ENCODE assay signal across 16 cellular contexts in the genomic region with DNA sequence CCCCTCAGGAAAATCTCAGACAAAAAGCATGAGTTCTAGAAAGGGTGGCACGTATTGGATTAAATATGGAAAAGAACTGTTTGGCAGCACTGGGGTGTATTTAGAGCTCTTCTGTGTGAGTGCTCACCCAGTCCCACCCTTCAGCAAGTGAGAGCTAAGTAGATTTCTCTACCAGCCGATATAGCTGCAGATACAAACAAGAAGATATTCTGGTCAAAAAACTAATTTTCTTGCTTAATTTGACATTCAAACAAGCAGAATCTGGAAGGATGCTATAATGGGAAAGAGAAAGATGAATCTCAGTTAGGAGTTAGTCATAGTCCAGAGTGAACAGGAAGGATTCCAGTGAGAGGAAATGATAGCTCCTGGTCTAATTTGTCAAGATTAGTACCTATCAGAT.
DNase-seq lines count a peak whose midpoint lies in the region; ATAC-seq and TF ChIP-seq lines count a peak whose summit lies in the region.
"Had no signal": no experiment of that assay in that cellular context is flagged by ENCODE, and none has a peak within 500 bp of the region (broad histone marks: within the 10 kb centered on the region; RNA-seq: fewer than 3 reads in every experiment).

No MANE protein-coding gene starts in this region.

- DNase-seq in HFFc6 (no peak), WTC11 (ENCODE audit: low spot score) (no peak), AG20443 (ENCODE audit: low spot score) (no peak), CD1c-positive myeloid dendritic cell (ENCODE audit: extremely low spot score) (no peak)
- no peak for DNase-seq in stimulated activated CD4-positive, alpha-beta T cell treated with anti-CD3 and anti-CD28 coated beads, Interleukin-1b, Interleukin-23, amount 100 ng/mL, for 48 hours
- DNase-seq: Caco-2; CD8-positive, alpha-beta memory T cell; DND-41; GF-D8; GM23248 had no signal

- H3K4me1 Mint-ChIP-seq in HFFc6 (ENCODE audit: low read depth), result peaks cover 29% of the 10 kb centered on the region
- peaks cover 63% of the 10 kb centered on the region for H3K4me1 Mint-ChIP-seq in WTC11

- H3K4me3 Mint-ChIP-seq in HFFc6 (no peak overlapping the region), WTC11 (peak overlapping the region; percentile 36; the same call in 1 of the 2 replicates)
- H3K4me3 Mint-ChIP-seq: CD14-positive monocyte; CD8-positive, alpha-beta memory T cell had no signal

- H3K9me3 Mint-ChIP-seq in HFFc6, result no peaks in the 10 kb centered on the region
- H3K9me3 Mint-ChIP-seq in WTC11, result no peaks in the 10 kb centered on the region
- H3K9me3 Mint-ChIP-seq: CD14-positive monocyte; CD8-positive, alpha-beta memory T cell had no signal

- H3K27me3 ChIP-seq in iPS-18a (ENCODE audit: control insufficient read depth, insufficient read depth, low read length), result no peaks in the 10 kb centered on the region

- H3K4me3 ChIP-seq in iPS-18a (ENCODE audit: low read length), result peak overlapping the region; percentile 6
- H3K4me3 ChIP-seq: A549, GM23248, HAP-1 had no signal

- H3K27ac Mint-ChIP-seq in HFFc6 (peak overlapping the region; percentile 88; the same call in 1 of the 2 replicates), WTC11 (peak overlapping the region; percentile 92)

- H3K36me3 ChIP-seq in iPS-18a (ENCODE audit: control insufficient read depth, low read depth, low read length), result no peaks in the 10 kb centered on the region
- H3K36me3 ChIP-seq: HAP-1 had no signal

- no peak overlapping the region for H3K9ac ChIP-seq in iPS-18a (ENCODE audit: low read length)
- H3K9ac ChIP-seq: GM23248, KMS-11 had no signal

- no peaks in the 10 kb centered on the region for H3K9me3 ChIP-seq in iPS-18a (ENCODE audit: control insufficient read depth, low read depth, low read length)
- H3K9me3 ChIP-seq: A549, Caco-2, HAP-1 had no signal

- H3K36me3 Mint-ChIP-seq in HFFc6 (ENCODE audit: low read depth) (no peaks in the 10 kb centered on the region; the same call in none of the 2 replicates), WTC11 (peaks cover 4% of the 10 kb centered on the region; the same call in 1 of the 2 replicates)

- TF ChIP-seq CTCF in HFFc6 (IDR thresholded peaks at IDR 0.05) (no peak), WTC11 (IDR thresholded peaks at IDR 0.05) (no peak)

- no peak overlapping the region for H3K27ac ChIP-seq in iPS-18a (ENCODE audit: low read length)
- H3K27ac ChIP-seq: A549, GM23248, KMS-11 had no signal

- no peaks in the 10 kb centered on the region for H3K27me3 Mint-ChIP-seq in HFFc6 (ENCODE audit: insufficient read depth)
- H3K27me3 Mint-ChIP-seq in WTC11 (ENCODE audit: low read depth), result no peaks in the 10 kb centered on the region
- H3K27me3 Mint-ChIP-seq: CD8-positive, alpha-beta memory T cell had no signal

- CTCF ChIA-PET in WTC11 (lab: Charles Lee), result interaction anchor here (0.8 to 3.2 kb wide), 8 partner anchors 24 to 84 kb away, joined by 3 to 16 read pairs (median 5); no protein-coding TSS in a partner anchor

- H3K4me1 ChIP-seq in iPS-18a (ENCODE audit: control insufficient read depth, low read depth, low read length), result peaks cover 48% of the 10 kb centered on the region

- POLR2A ChIA-PET in WTC11 (lab: Charles Lee), result interaction anchor here (1.1 to 1.3 kb wide), 2 partner anchors 10 to 22 kb away, joined by 3 read pairs; no protein-coding TSS in a partner anchor

- ATAC-seq in WTC11 (no peak), GM21423 (IDR thresholded peaks at IDR 0.05; ENCODE audit: unreplicated experiment) (no peak)
- ATAC-seq: A549 had no signal

TF ChIP-seq in WTC11, 78 proteins besides CTCF, POLR2A, EP300 and RAD21:
- TF ChIP-seq ZNF317 (CRISPR knock-in tag; IDR thresholded peaks at IDR 0.05; ENCODE audit: borderline replicate concordance, low read depth) (no peak), ETV6 (CRISPR knock-in tag; IDR thresholded peaks at IDR 0.05) (0 out of 2 replicates have a peak, but pooled peaks have one; percentile 1), ARID4B (CRISPR knock-in tag; IDR thresholded peaks at IDR 0.05; ENCODE audit: borderline replicate concordance) (no peak), ELF4 (CRISPR knock-in tag; IDR thresholded peaks at IDR 0.05; ENCODE audit: low read depth) (no peak), NR3C1 (CRISPR knock-in tag; conservative IDR thresholded peaks at IDR 0.05; ENCODE audit: low read depth) (no peak), USF2 (CRISPR knock-in tag; IDR thresholded peaks at IDR 0.05) (no peak), SOX15 (CRISPR knock-in tag; IDR thresholded peaks at IDR 0.05) (no peak), ESRRA (CRISPR knock-in tag; IDR thresholded peaks at IDR 0.05; ENCODE audit: borderline replicate concordance) (no peak)
TF ChIP-seq in WTC11: peak in this region for 1.
